Comparison of ENCODE assay signal across 8 cellular contexts in the genomic region with DNA sequence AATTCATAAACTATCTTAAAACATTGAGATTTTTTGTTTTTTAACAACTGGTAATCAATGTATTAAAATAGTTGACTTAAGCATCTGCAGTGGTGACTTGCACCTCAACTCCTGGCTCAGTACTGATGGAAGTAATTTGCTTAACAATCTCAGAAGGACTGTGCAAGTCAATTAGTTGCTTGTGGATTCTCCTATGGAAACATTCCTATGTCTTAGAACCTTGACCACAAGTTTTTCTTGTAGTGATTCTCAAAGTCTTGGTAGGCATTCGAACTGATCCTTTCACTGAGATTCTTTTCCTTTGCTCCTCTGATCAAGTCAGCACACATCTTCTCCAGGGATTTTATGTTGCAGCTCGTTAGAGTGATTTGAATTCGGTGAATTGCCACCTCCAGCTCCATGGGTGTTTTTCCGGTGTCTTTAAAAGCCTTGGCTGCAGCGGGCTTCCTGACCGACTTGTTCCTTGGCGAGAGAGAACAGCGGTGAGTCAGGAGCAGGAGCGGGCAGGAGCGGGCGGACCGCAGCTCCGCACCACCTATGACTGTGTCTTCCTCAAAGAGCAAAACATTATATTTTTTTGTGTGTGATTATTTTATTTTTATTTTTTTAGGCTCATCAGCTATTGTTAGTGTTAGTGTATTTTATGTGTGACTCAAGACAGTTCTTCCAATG. TPM values are rescaled to one million over a fixed set of nuclear protein-coding genes. Genes with fewer than 3 reads are reported as not detected.
A peak's percentile ranks its signal among the peaks of the same experiment; 100 is the strongest.
DNase-seq lines count a peak whose midpoint lies in the region; ATAC-seq and TF ChIP-seq lines count a peak whose summit lies in the region.

No MANE protein-coding gene starts in this region.

- H3K27ac Mint-ChIP-seq in activated T-cell treated with anti-CD3 and anti-CD28 coated beads, Interleukin-2, amount 50 U/mL, for 24 hours: peak overlapping the region; percentile 73

- H3K27ac ChIP-seq in brain microvascular endothelial cell (peak overlapping the region; percentile 91), thoracic aorta (peak overlapping the region; percentile 48 to 71)

- TF ChIP-seq CTCF in brain microvascular endothelial cell (IDR thresholded peaks at IDR 0.05; ENCODE audit: low read depth, low read length, missing control alignments): no peak
- TF ChIP-seq CTCF in thoracic aorta (IDR thresholded peaks at IDR 0.05): no peak

- in situ Hi-C loops in brain microvascular endothelial cell (cut with HindIII; ENCODE audit: low pct_ligation_motif_present, low sequenced_read_pairs): no loop called here
- in situ Hi-C loops in KBM-7 (cut with MboI; ENCODE audit: low pct_unique_long_range_greater_than_20kb, low sequenced_read_pairs): no loop called here

- H3K4me3 ChIP-seq in brain microvascular endothelial cell (ENCODE audit: low read depth, low read length): no peak overlapping the region
- peak overlapping the region; percentile 35 for H3K4me3 ChIP-seq in thoracic aorta

- no peaks in the 10 kb centered on the region for H3K27me3 Mint-ChIP-seq in activated T-cell treated with anti-CD3 and anti-CD28 coated beads, Interleukin-2, amount 50 U/mL, for 24 hours

- H3K27me3 ChIP-seq in brain microvascular endothelial cell (replicated peaks) (no peaks in the 10 kb centered on the region), thoracic aorta (replicated peaks; ENCODE audit: insufficient read depth) (no peaks in the 10 kb centered on the region)

- DNase-seq in activated T-cell treated with anti-CD3 and anti-CD28 coated beads, Interleukin-2, amount 50 U/mL, for 24 hours: no peak
- DNase-seq in activated T-cell treated with anti-CD3 and anti-CD28 coated beads for 4 hours: no peak
- peak; percentile 77 for DNase-seq in brain microvascular endothelial cell
- DNase-seq in islet precursor cell: peak; percentile 60
- no peak for DNase-seq in thoracic aorta (ENCODE audit: low spot score)
- DNase-seq in GF-D8 (lab: John Stamatoyannopoulos, UW): no peak
- no peak for DNase-seq in NCI-H1105 treated with DMSO at 0.1 percent for 48 hours (lab: John Stamatoyannopoulos, UW)
- DNase-seq in KBM-7: no peak

- peaks cover 14 to 26% of the 10 kb centered on the region in 2 donors for H3K4me1 ChIP-seq in thoracic aorta (ENCODE audit: control insufficient read depth in 1 of 2, low read depth in 2 of 2)

- H3K36me3 ChIP-seq in brain microvascular endothelial cell (replicated peaks) (peaks cover 54% of the 10 kb centered on the region), thoracic aorta (peaks cover 23% of the 10 kb centered on the region)

- H3K36me3 Mint-ChIP-seq in activated T-cell treated with anti-CD3 and anti-CD28 coated beads, Interleukin-2, amount 50 U/mL, for 24 hours (ENCODE audit: low read depth): peaks cover 100% of the 10 kb centered on the region

- H3K9me3 Mint-ChIP-seq in activated T-cell treated with anti-CD3 and anti-CD28 coated beads, Interleukin-2, amount 50 U/mL, for 24 hours: no peaks in the 10 kb centered on the region

- H3K9me3 ChIP-seq in thoracic aorta: no peaks in the 10 kb centered on the region

- peaks cover 32% of the 10 kb centered on the region for H3K4me1 Mint-ChIP-seq in activated T-cell treated with anti-CD3 and anti-CD28 coated beads, Interleukin-2, amount 50 U/mL, for 24 hours (ENCODE audit: low read depth)

- ATAC-seq in thoracic aorta (ENCODE audit: insufficient number of reproducible peaks, low FRiP score, low read depth): no peak

- H3K4me3 Mint-ChIP-seq in activated T-cell treated with anti-CD3 and anti-CD28 coated beads, Interleukin-2, amount 50 U/mL, for 24 hours: no peak overlapping the region

RNA-seq across cellular contexts. Expression of gene HMGXB3, which starts 21.1 kb away (rescaled TPM):
- 10 to 100 TPM; 49.2 to 50.1 TPM for total RNA-seq in thoracic aorta

RNA-seq across cellular contexts. Expression of gene TIGD6, which starts 21.2 kb away (rescaled TPM):
- total RNA-seq in thoracic aorta: 10 to 100 TPM in 1 of 2 donors, 1 to 10 TPM in 1; 3.4 to 10.0 TPM

Comparison
In these comparisons a context has a peak if more than half of its experiments do, and no peak if none do; other contexts are left out.
1. DNase-seq: peak in brain microvascular endothelial cell (single experiment) and islet precursor cell (single experiment); none in activated T-cell treated with anti-CD3 and anti-CD28 coated beads, Interleukin-2, amount 50 U/mL, for 24 hours (single experiment), activated T-cell treated with anti-CD3 and anti-CD28 coated beads for 4 hours (single experiment), thoracic aorta (single experiment), GF-D8 (single experiment), NCI-H1105 treated with DMSO at 0.1 percent for 48 hours (single experiment) and KBM-7 (single experiment).